Comparison of ENCODE assay signal across 1 cellular context in genomic region chr16:11312718-11313492, GRCh38.
A peak's percentile ranks its signal among the peaks of the same experiment; 100 is the strongest.
TF ChIP-seq lines count a peak whose summit lies in the region.

No MANE protein-coding gene starts in this region.

TF ChIP-seq in HepG2, 621 proteins besides CTCF, POLR2A, EP300 and RAD21 (continued from another document and continues in another):
- TF ChIP-seq, protein P1, sequence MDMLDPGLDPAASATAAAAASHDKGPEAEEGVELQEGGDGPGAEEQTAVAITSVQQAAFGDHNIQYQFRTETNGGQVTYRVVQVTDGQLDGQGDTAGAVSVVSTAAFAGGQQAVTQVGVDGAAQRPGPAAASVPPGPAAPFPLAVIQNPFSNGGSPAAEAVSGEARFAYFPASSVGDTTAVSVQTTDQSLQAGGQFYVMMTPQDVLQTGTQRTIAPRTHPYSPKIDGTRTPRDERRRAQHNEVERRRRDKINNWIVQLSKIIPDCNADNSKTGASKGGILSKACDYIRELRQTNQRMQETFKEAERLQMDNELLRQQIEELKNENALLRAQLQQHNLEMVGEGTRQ (IDR thresholded peaks at IDR 0.05; ENCODE audit: low read depth, low read length), result no peak
- TF ChIP-seq, protein P1 (CRISPR knock-in tag; IDR thresholded peaks at IDR 0.05; ENCODE audit: borderline replicate concordance), result peak; percentile 61; the same call in 1 of the 2 replicates
- TF ChIP-seq FOXP1 (IDR thresholded peaks at IDR 0.05) (no peak), FOXP1 (CRISPR knock-in tag; IDR thresholded peaks at IDR 0.05) (0 out of 2 replicates have a peak, but pooled peaks have one; percentile 23), HDAC6 (IDR thresholded peaks at IDR 0.05; ENCODE audit: low read depth, low read length) (no peak), SRSF1 (optimal IDR thresholded peaks at IDR 0.05; ENCODE audit: low read depth, low read length) (peak; percentile 30), ZNF547 (CRISPR knock-in tag; IDR thresholded peaks at IDR 0.05) (peak; percentile 64), TBX2 (CRISPR knock-in tag; IDR thresholded peaks at IDR 0.05; ENCODE audit: borderline replicate concordance) (no peak), NR3C1 (CRISPR knock-in tag; IDR thresholded peaks at IDR 0.05) (0 out of 2 replicates have a peak, but pooled peaks have one; percentile 58), ZNF441 (CRISPR knock-in tag; IDR thresholded peaks at IDR 0.05; ENCODE audit: borderline replicate concordance) (0 out of 2 replicates have a peak, but pooled peaks have one; percentile 10), ZNF136 (CRISPR knock-in tag; IDR thresholded peaks at IDR 0.05; ENCODE audit: low read depth) (peak; percentile 92), PHF21A (CRISPR knock-in tag; IDR thresholded peaks at IDR 0.05) (no peak), ZNF629 (CRISPR knock-in tag; conservative IDR thresholded peaks at IDR 0.05) (peak; percentile 33; the same call in 1 of the 2 replicates), ZNF33B (CRISPR knock-in tag; IDR thresholded peaks at IDR 0.05) (peak; percentile 59; the same call in 1 of the 2 replicates), ZNF350 (CRISPR knock-in tag; IDR thresholded peaks at IDR 0.05; ENCODE audit: borderline replicate concordance, low read depth) (no peak), STAT5B (CRISPR knock-in tag; IDR thresholded peaks at IDR 0.05) (0 out of 2 replicates have a peak, but pooled peaks have one; percentile 19), MYC (CRISPR knock-in tag; IDR thresholded peaks at IDR 0.05; ENCODE audit: borderline replicate concordance) (peak; percentile 62; the same call in 1 of the 2 replicates), ZNF205 (CRISPR knock-in tag; IDR thresholded peaks at IDR 0.05) (peak; percentile 54; the same call in 1 of the 2 replicates), SYNCRIP (IDR thresholded peaks at IDR 0.05; ENCODE audit: insufficient read depth, low read depth, low read length) (no peak), ERF (CRISPR knock-in tag; IDR thresholded peaks at IDR 0.05) (peak; percentile 63; the same call in 1 of the 2 replicates), MED13 (CRISPR knock-in tag; IDR thresholded peaks at IDR 0.05) (no peak), ZNF138 (CRISPR knock-in tag; IDR thresholded peaks at IDR 0.05; ENCODE audit: low read depth) (no peak), ZNF788 (CRISPR knock-in tag; IDR thresholded peaks at IDR 0.05; ENCODE audit: borderline replicate concordance) (no peak), ZFP36L2 (CRISPR knock-in tag; IDR thresholded peaks at IDR 0.05) (no peak), ZBTB38 (CRISPR knock-in tag; IDR thresholded peaks at IDR 0.05) (peak; percentile 70; the same call in 1 of the 2 replicates), NRL (CRISPR knock-in tag; IDR thresholded peaks at IDR 0.05; ENCODE audit: borderline replicate concordance) (peak; percentile 59; the same call in 1 of the 2 replicates), ZNF891 (CRISPR knock-in tag; IDR thresholded peaks at IDR 0.05) (peak; percentile 56; the same call in 1 of the 2 replicates), ZNF792 (CRISPR knock-in tag; IDR thresholded peaks at IDR 0.05) (0 out of 2 replicates have a peak, but pooled peaks have one; percentile 25), ONECUT2 (CRISPR knock-in tag; IDR thresholded peaks at IDR 0.05) (no peak), MATR3 (CRISPR knock-in tag; IDR thresholded peaks at IDR 0.05) (no peak), ZNF709 (CRISPR knock-in tag; IDR thresholded peaks at IDR 0.05) (peak; percentile 56; the same call in 1 of the 2 replicates), NR0B2 (CRISPR knock-in tag; IDR thresholded peaks at IDR 0.05) (0 out of 2 replicates have a peak, but pooled peaks have one; percentile 17), SETDB1 (CRISPR knock-in tag; IDR thresholded peaks at IDR 0.05; ENCODE audit: borderline replicate concordance) (no peak), ISX (CRISPR knock-in tag; conservative IDR thresholded peaks at IDR 0.05) (no peak), MIXL1 (CRISPR knock-in tag; IDR thresholded peaks at IDR 0.05) (no peak; the same call in 1 of the 2 replicates), KDM2A (CRISPR knock-in tag; IDR thresholded peaks at IDR 0.05; ENCODE audit: borderline replicate concordance, low read depth) (no peak), GZF1 (CRISPR knock-in tag; IDR thresholded peaks at IDR 0.05) (no peak; the same call in 1 of the 2 replicates), MNT (IDR thresholded peaks at IDR 0.05) (0 out of 2 replicates have a peak, but pooled peaks have one; percentile 8), HNRNPL (IDR thresholded peaks at IDR 0.05; ENCODE audit: low read depth, low read length) (0 out of 2 replicates have a peak, but pooled peaks have one; percentile 36), THAP11 (CRISPR knock-in tag; IDR thresholded peaks at IDR 0.05) (no peak; the same call in 1 of the 2 replicates), ZC3H13 (CRISPR knock-in tag; IDR thresholded peaks at IDR 0.05) (0 out of 2 replicates have a peak, but pooled peaks have one; percentile 24), DNMT1 (CRISPR knock-in tag; IDR thresholded peaks at IDR 0.05) (0 out of 2 replicates have a peak, but pooled peaks have one; percentile 59), ZNF563 (CRISPR knock-in tag; IDR thresholded peaks at IDR 0.05) (0 out of 2 replicates have a peak, but pooled peaks have one; percentile 42), DR1 (CRISPR knock-in tag; IDR thresholded peaks at IDR 0.05) (no peak), ZFP62 (CRISPR knock-in tag; IDR thresholded peaks at IDR 0.05) (no peak), XBP1 (CRISPR knock-in tag; IDR thresholded peaks at IDR 0.05) (no peak), SIN3A (IDR thresholded peaks at IDR 0.05; ENCODE audit: borderline replicate concordance, low read depth, low read length) (peak; percentile 47; the same call in 1 of the 2 replicates), PAXIP1 (CRISPR knock-in tag; conservative IDR thresholded peaks at IDR 0.05) (peak; percentile 3; the same call in 1 of the 2 replicates), FOXK1 (CRISPR knock-in tag; IDR thresholded peaks at IDR 0.05; ENCODE audit: borderline replicate concordance, low read depth) (peak; percentile 62; the same call in 1 of the 2 replicates), MAFG (CRISPR knock-in tag; IDR thresholded peaks at IDR 0.05) (0 out of 2 replicates have a peak, but pooled peaks have one; percentile 17), HDAC1 (CRISPR knock-in tag; IDR thresholded peaks at IDR 0.05) (no peak)
- TF ChIP-seq, protein P2, sequence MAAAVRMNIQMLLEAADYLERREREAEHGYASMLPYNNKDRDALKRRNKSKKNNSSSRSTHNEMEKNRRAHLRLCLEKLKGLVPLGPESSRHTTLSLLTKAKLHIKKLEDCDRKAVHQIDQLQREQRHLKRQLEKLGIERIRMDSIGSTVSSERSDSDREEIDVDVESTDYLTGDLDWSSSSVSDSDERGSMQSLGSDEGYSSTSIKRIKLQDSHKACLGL (CRISPR knock-in tag; IDR thresholded peaks at IDR 0.05), result 0 out of 2 replicates have a peak, but pooled peaks have one; percentile 18
- TF ChIP-seq, protein P3, sequence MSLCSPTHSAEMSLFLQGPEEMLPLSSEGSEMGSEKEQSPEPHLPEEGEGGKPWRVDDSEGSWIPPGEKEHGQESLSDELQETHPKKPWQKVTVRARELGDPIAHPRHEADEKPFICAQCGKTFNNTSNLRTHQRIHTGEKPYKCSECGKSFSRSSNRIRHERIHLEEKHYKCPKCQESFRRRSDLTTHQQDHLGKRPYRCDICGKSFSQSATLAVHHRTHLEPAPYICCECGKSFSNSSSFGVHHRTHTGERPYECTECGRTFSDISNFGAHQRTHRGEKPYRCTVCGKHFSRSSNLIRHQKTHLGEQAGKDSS (CRISPR knock-in tag; IDR thresholded peaks at IDR 0.05; ENCODE audit: borderline replicate concordance, low read depth), result no peak
- TF ChIP-seq, protein P4, sequence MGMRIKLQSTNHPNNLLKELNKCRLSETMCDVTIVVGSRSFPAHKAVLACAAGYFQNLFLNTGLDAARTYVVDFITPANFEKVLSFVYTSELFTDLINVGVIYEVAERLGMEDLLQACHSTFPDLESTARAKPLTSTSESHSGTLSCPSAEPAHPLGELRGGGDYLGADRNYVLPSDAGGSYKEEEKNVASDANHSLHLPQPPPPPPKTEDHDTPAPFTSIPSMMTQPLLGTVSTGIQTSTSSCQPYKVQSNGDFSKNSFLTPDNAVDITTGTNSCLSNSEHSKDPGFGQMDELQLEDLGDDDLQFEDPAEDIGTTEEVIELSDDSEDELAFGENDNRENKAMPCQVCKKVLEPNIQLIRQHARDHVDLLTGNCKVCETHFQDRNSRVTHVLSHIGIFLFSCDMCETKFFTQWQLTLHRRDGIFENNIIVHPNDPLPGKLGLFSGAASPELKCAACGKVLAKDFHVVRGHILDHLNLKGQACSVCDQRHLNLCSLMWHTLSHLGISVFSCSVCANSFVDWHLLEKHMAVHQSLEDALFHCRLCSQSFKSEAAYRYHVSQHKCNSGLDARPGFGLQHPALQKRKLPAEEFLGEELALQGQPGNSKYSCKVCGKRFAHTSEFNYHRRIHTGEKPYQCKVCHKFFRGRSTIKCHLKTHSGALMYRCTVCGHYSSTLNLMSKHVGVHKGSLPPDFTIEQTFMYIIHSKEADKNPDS (CRISPR knock-in tag; IDR thresholded peaks at IDR 0.05), result 0 out of 2 replicates have a peak, but pooled peaks have one; percentile 28
- TF ChIP-seq, protein P5, sequence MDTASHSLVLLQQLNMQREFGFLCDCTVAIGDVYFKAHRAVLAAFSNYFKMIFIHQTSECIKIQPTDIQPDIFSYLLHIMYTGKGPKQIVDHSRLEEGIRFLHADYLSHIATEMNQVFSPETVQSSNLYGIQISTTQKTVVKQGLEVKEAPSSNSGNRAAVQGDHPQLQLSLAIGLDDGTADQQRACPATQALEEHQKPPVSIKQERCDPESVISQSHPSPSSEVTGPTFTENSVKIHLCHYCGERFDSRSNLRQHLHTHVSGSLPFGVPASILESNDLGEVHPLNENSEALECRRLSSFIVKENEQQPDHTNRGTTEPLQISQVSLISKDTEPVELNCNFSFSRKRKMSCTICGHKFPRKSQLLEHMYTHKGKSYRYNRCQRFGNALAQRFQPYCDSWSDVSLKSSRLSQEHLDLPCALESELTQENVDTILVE (CRISPR knock-in tag; IDR thresholded peaks at IDR 0.05), result peak; percentile 56; the same call in 1 of the 2 replicates
- TF ChIP-seq, protein P6, sequence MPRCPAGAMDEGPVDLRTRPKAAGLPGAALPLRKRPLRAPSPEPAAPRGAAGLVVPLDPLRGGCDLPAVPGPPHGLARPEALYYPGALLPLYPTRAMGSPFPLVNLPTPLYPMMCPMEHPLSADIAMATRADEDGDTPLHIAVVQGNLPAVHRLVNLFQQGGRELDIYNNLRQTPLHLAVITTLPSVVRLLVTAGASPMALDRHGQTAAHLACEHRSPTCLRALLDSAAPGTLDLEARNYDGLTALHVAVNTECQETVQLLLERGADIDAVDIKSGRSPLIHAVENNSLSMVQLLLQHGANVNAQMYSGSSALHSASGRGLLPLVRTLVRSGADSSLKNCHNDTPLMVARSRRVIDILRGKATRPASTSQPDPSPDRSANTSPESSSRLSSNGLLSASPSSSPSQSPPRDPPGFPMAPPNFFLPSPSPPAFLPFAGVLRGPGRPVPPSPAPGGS (CRISPR knock-in tag; IDR thresholded peaks at IDR 0.05), result no peak
- TF ChIP-seq, protein P7, sequence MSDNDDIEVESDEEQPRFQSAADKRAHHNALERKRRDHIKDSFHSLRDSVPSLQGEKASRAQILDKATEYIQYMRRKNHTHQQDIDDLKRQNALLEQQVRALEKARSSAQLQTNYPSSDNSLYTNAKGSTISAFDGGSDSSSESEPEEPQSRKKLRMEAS (IDR thresholded peaks at IDR 0.05), result peak; percentile 83
